ENCODE assay signal across 12 cellular contexts in genomic region chr17:31310877-31311276, GRCh38. TPM values are rescaled to one million over a fixed set of nuclear protein-coding genes. Genes with fewer than 3 reads are reported as not detected.
A peak's percentile ranks its signal among the peaks of the same experiment; 100 is the strongest.
DNase-seq lines count a peak whose midpoint lies in the region; ATAC-seq, FAIRE-seq and TF ChIP-seq lines count a peak whose summit lies in the region.
"Had no signal": no experiment of that assay in that cellular context is flagged by ENCODE, and none has a peak within 500 bp of the region (broad histone marks: within the 10 kb centered on the region; RNA-seq: fewer than 3 reads in every experiment).

No MANE protein-coding gene starts in this region.

- CTCF ChIA-PET in activated CD4-positive, alpha-beta memory T cell treated with anti-CD3 and anti-CD28 coated beads, Interleukin-2, amount 10 ng/mL, durations not matched to agents 7 days and 5 days (lab: Charles Lee) = interaction anchor here (1.0 to 2.2 kb wide), 4 partner anchors 9 to 62 kb away, joined by 3 to 9 read pairs (median 4); partner anchors contain the start of gene EVI2A

- H3K9me3 Mint-ChIP-seq in activated CD4-positive, alpha-beta memory T cell treated with anti-CD3 and anti-CD28 coated beads, Interleukin-2, amount 10 ng/mL, durations not matched to agents 7 days and 5 days = no peaks in the 10 kb centered on the region
- no peaks in the 10 kb centered on the region for H3K9me3 Mint-ChIP-seq in neural progenitor cell

- peak; percentile 75 for FAIRE-seq in GM12891 (lab: Jason Lieb, UNC)
- FAIRE-seq: small intestine had no signal

- H3K27ac Mint-ChIP-seq in activated CD4-positive, alpha-beta memory T cell treated with anti-CD3 and anti-CD28 coated beads, Interleukin-2, amount 10 ng/mL, durations not matched to agents 7 days and 5 days = peak overlapping the region; percentile 85
- no peak overlapping the region for H3K27ac Mint-ChIP-seq in neural progenitor cell

- H4K20me1 ChIP-seq in neural progenitor cell (ENCODE audit: low read depth) = no peaks in the 10 kb centered on the region

- TF ChIP-seq CTCF in neural progenitor cell (IDR thresholded peaks at IDR 0.05) = no peak

- H3K27ac ChIP-seq in muscle layer of duodenum (ENCODE audit: low read length) (peak overlapping the region; percentile 75), neural progenitor cell (no peak overlapping the region)
- H3K27ac ChIP-seq: ascending aorta had no signal

- H3K9me3 ChIP-seq in muscle layer of duodenum (ENCODE audit: control insufficient read depth in 1 of 2, low read length in 2 of 2) (no peaks in the 10 kb centered on the region), neural progenitor cell (ENCODE audit: low read depth) (no peaks in the 10 kb centered on the region)
- H3K9me3 ChIP-seq: ascending aorta, mucosa of descending colon had no signal

- H3K36me3 ChIP-seq in muscle layer of duodenum (ENCODE audit: control insufficient read depth in 1 of 2, insufficient read depth in 2 of 2, low read length in 2 of 2) = no peaks in the 10 kb centered on the region
- H3K36me3 ChIP-seq in neural progenitor cell = no peaks in the 10 kb centered on the region
- H3K36me3 ChIP-seq: ascending aorta had no signal

- no peaks in the 10 kb centered on the region for H3K79me2 ChIP-seq in neural progenitor cell (ENCODE audit: low read depth)

- H3K36me3 Mint-ChIP-seq in activated CD4-positive, alpha-beta memory T cell treated with anti-CD3 and anti-CD28 coated beads, Interleukin-2, amount 10 ng/mL, durations not matched to agents 7 days and 5 days (ENCODE audit: low read depth) = peaks cover 75% of the 10 kb centered on the region
- H3K36me3 Mint-ChIP-seq in neural progenitor cell = peaks cover 3% of the 10 kb centered on the region

- H3K4me1 ChIP-seq in muscle layer of duodenum (ENCODE audit: control insufficient read depth in 1 of 2, insufficient read depth in 2 of 2, low read length in 2 of 2) = no peaks in the 10 kb centered on the region
- H3K4me1 ChIP-seq in neural progenitor cell = no peaks in the 10 kb centered on the region
- H3K4me1 ChIP-seq: ascending aorta had no signal

- H3K27me3 ChIP-seq in muscle layer of duodenum (ENCODE audit: low read depth, low read length) (no peaks in the 10 kb centered on the region), neural progenitor cell (no peaks in the 10 kb centered on the region)
- H3K27me3 ChIP-seq: ascending aorta had no signal

- H3K4me3 ChIP-seq in muscle layer of duodenum (ENCODE audit: low read depth in 1 of 2, low read length in 2 of 2) (peak overlapping the region; percentile 4 to 45), neural progenitor cell (no peak overlapping the region)
- H3K4me3 ChIP-seq: mucosa of descending colon had no signal

- POLR2A ChIA-PET in activated CD4-positive, alpha-beta memory T cell treated with anti-CD3 and anti-CD28 coated beads, Interleukin-2, amount 10 ng/mL, durations not matched to agents 7 days and 5 days (lab: Charles Lee) = interaction anchor here (0.6 to 5.5 kb wide), 10 partner anchors 9 to 502 kb away, joined by 3 to 287 read pairs (median 5); partner anchors contain the start of genes CRLF3 and EVI2A

- peaks cover 55% of the 10 kb centered on the region for H3K4me1 Mint-ChIP-seq in activated CD4-positive, alpha-beta memory T cell treated with anti-CD3 and anti-CD28 coated beads, Interleukin-2, amount 10 ng/mL, durations not matched to agents 7 days and 5 days
- H3K4me1 Mint-ChIP-seq in neural progenitor cell = no peaks in the 10 kb centered on the region

- no peaks in the 10 kb centered on the region for H3F3A ChIP-seq in neural progenitor cell (ENCODE audit: low read depth)

- peak; percentile 19 for DNase-seq in CD1c-positive myeloid dendritic cell (ENCODE audit: extremely low spot score)
- DNase-seq in GM12891 (ENCODE audit: insufficient read length, low spot score) = no peak
- no peak for DNase-seq in activated CD4-positive, alpha-beta memory T cell treated with anti-CD3 and anti-CD28 coated beads, Interleukin-2, amount 10 ng/mL, durations not matched to agents 7 days and 5 days
- no peak for DNase-seq in neural progenitor cell (ENCODE audit: low spot score)
- DNase-seq in AG08395 (ENCODE audit: low spot score) = no peak
- no peak for DNase-seq in retina
- DNase-seq: NCI-H2029 treated with DMSO at 0.1 percent for 48 hours, small intestine had no signal

- TF ChIP-seq POLR2A in GM12891 (IDR thresholded peaks at IDR 0.05; ENCODE audit: low read depth, low read length) = no peak

- H3K27me3 Mint-ChIP-seq in activated CD4-positive, alpha-beta memory T cell treated with anti-CD3 and anti-CD28 coated beads, Interleukin-2, amount 10 ng/mL, durations not matched to agents 7 days and 5 days = no peaks in the 10 kb centered on the region
- no peaks in the 10 kb centered on the region for H3K27me3 Mint-ChIP-seq in neural progenitor cell (ENCODE audit: insufficient read depth, low read depth)

- H3K9ac ChIP-seq in neural progenitor cell = no peak overlapping the region

- H3K4me3 Mint-ChIP-seq in activated CD4-positive, alpha-beta memory T cell treated with anti-CD3 and anti-CD28 coated beads, Interleukin-2, amount 10 ng/mL, durations not matched to agents 7 days and 5 days = peak overlapping the region; percentile 83
- no peak overlapping the region for H3K4me3 Mint-ChIP-seq in neural progenitor cell

- H2AFZ ChIP-seq in neural progenitor cell (replicated peaks) = no peak overlapping the region

- no peak for ATAC-seq in HG03571 (IDR thresholded peaks at IDR 0.05; ENCODE audit: unreplicated experiment)

- no peak overlapping the region for H3K4me2 ChIP-seq in neural progenitor cell

TF ChIP-seq in GM12891, 5 proteins besides CTCF, POLR2A, EP300 and RAD21:
- TF ChIP-seq PAX5 (IDR thresholded peaks at IDR 0.05; ENCODE audit: insufficient read depth, low read length, severe bottlenecking) (no peak), POLR2AphosphoS5 (IDR thresholded peaks at IDR 0.05; ENCODE audit: low read depth, low read length) (no peak), SPI1 (IDR thresholded peaks at IDR 0.05; ENCODE audit: low read depth, low read length) (no peak), POU2F2 (IDR thresholded peaks at IDR 0.05; ENCODE audit: low read depth, low read length) (no peak), TAF1 (IDR thresholded peaks at IDR 0.05; ENCODE audit: low read depth, low read length) (no peak)
TF ChIP-seq in GM12891: peak in this region for 0.

RNA-seq across cellular contexts. Expression of gene EVI2B, which starts 3.0 kb away (rescaled TPM):
- 56.8 TPM for polyA plus RNA-seq in GM12891 (2012; ENCODE audit: low read depth, missing spikeins)
- 100 to 1,000 TPM; 109 TPM for total RNA-seq in activated CD4-positive, alpha-beta memory T cell treated with anti-CD3 and anti-CD28 coated beads, Interleukin-2, amount 10 ng/mL, durations not matched to agents 7 days and 5 days
- not detected in 2 replicates for total RNA-seq in neural progenitor cell (ENCODE audit: low replicate concordance)

RNA-seq across cellular contexts. Expression of gene EVI2A, which starts 10.5 kb away (rescaled TPM):
- 14.6 TPM for polyA plus RNA-seq in GM12891 (2012; ENCODE audit: low read depth, missing spikeins)
- 100 to 1,000 TPM; 109 to 110 TPM for total RNA-seq in activated CD4-positive, alpha-beta memory T cell treated with anti-CD3 and anti-CD28 coated beads, Interleukin-2, amount 10 ng/mL, durations not matched to agents 7 days and 5 days
- total RNA-seq in neural progenitor cell (ENCODE audit: low replicate concordance) = not detected in 2 replicates

RNA-seq across cellular contexts. Expression of gene OMG, which starts 13.8 kb away (rescaled TPM):
- polyA plus RNA-seq in GM12891 (2012; ENCODE audit: low read depth, missing spikeins) = 0.53 TPM
- total RNA-seq in activated CD4-positive, alpha-beta memory T cell treated with anti-CD3 and anti-CD28 coated beads, Interleukin-2, amount 10 ng/mL, durations not matched to agents 7 days and 5 days = under 1 TPM; 0.55 to 0.65 TPM
- not detected in 2 replicates for total RNA-seq in neural progenitor cell (ENCODE audit: low replicate concordance)
- total RNA-seq: ascending aorta had no signal

Comparison
In these comparisons a context has a peak if more than half of its experiments do, and no peak if none do; other contexts are left out.
1. RNA of gene EVI2B, which starts 3.0 kb away (total RNA-seq): 109 TPM in activated CD4-positive, alpha-beta memory T cell treated with anti-CD3 and anti-CD28 coated beads, Interleukin-2, amount 10 ng/mL, durations not matched to agents 7 days and 5 days; not detected in neural progenitor cell; every median in the first group is over 100 times any median in the second.
2. RNA of gene EVI2A, which starts 10.5 kb away (total RNA-seq): 109 to 110 TPM in activated CD4-positive, alpha-beta memory T cell treated with anti-CD3 and anti-CD28 coated beads, Interleukin-2, amount 10 ng/mL, durations not matched to agents 7 days and 5 days; not detected in neural progenitor cell; every median in the first group is over 100 times any median in the second.